ENCODE assay signal across 30 cellular contexts in genomic region chr5:154529282-154529681, GRCh38. TPM values are rescaled to one million over a fixed set of nuclear protein-coding genes. Genes with fewer than 3 reads are reported as not detected.
"Had no signal": no experiment of that assay in that cellular context is flagged by ENCODE, and none has a peak within 500 bp of the region (broad histone marks: within the 10 kb centered on the region; RNA-seq: fewer than 3 reads in every experiment).

No MANE protein-coding gene starts in this region.

- H3K9me3 ChIP-seq: suprapubic skin, testis, thoracic aorta, thyroid gland, tibial artery, tibial nerve, transverse colon, upper lobe of left lung, upper lobe of right lung, uterus, vagina had no signal

- H3K4me1 ChIP-seq: stomach, suprapubic skin, testis, thyroid gland, tibial artery, tibial nerve, transverse colon, upper lobe of left lung, upper lobe of right lung, uterus had no signal

- H3K4me3 ChIP-seq: stomach, suprapubic skin, testis, thoracic aorta, thyroid gland, tibial artery, tibial nerve, transverse colon, upper lobe of left lung, upper lobe of right lung, uterus, vagina had no signal

- FAIRE-seq: urothelium cell line had no signal

- H3K27ac ChIP-seq: stomach, suprapubic skin, testis, thoracic aorta, thyroid gland, tibial artery, tibial nerve, transverse colon, upper lobe of left lung, upper lobe of right lung, uterus, vagina had no signal

- ATAC-seq: stimulated activated effector memory CD8-positive, alpha-beta T cell treated with anti-CD3 and anti-CD28 coated beads, Interleukin-12 subunit alpha, Interleukin-12 subunit beta, amount 100 ng/mL, for 72 hours; stimulated activated memory B cell treated with anti-CD40 and anti-IgM and Interleukin-4, amounts not matched to agents 10 μg/mL and 1 μg/mL and 100 μg/mL, for 72 hours; stimulated activated naive B cell treated with anti-CD40 and anti-IgM and Interleukin-4, amounts not matched to agents 10 μg/mL and 1 μg/mL and 100 μg/mL, for 72 hours; stimulated activated naive CD8-positive, alpha-beta T cell treated with anti-CD3 and anti-CD28 coated beads, Interleukin-15, amount 100 ng/mL, for 72 hours; stimulated activated naive CD8-positive, alpha-beta T cell treated with anti-CD3 and anti-CD28 coated beads, Interleukin-15, Interleukin-2, amounts not matched to agents 100 U/mL and 50 U/mL, for 24 hours; upper lobe of right lung had no signal

- DNase-seq: stimulated activated CD4-positive, alpha-beta T cell treated with anti-CD3 and anti-CD28 coated beads, Interleukin-2, amount 100 ng/mL, for 48 hours; stimulated activated CD4-positive, alpha-beta T cell treated with anti-CD3 and anti-CD28 coated beads, Interleukin-4, amount 100 ng/mL, for 1 hour; stimulated activated CD4-positive, alpha-beta T cell treated with anti-CD3 and anti-CD28 coated beads, Interleukin-4, amount 100 ng/mL, for 24 hours; stimulated activated CD4-positive, alpha-beta T cell treated with anti-CD3 and anti-CD28 coated beads, Interleukin-4, amount 100 ng/mL, for 4 hours; stimulated activated CD8-positive, alpha-beta memory T cell treated with anti-CD3 and anti-CD28 coated beads, Interleukin-4, amount 100 ng/mL, for 48 hours; stimulated activated naive B cell treated with anti-CD40 and anti-IgM and Interleukin-4, amounts not matched to agents 10 μg/mL and 1 μg/mL and 100 μg/mL, for 72 hours; stimulated activated naive CD4-positive, alpha-beta T cell; stimulated activated naive CD4-positive, alpha-beta T cell treated with Interleukin-2 at 50 U/mL for 16 hours; stimulated activated naive CD8-positive, alpha-beta T cell treated with anti-CD3 and anti-CD28 coated beads, Interleukin-15, amount 100 ng/mL, for 72 hours; stimulated activated naive CD8-positive, alpha-beta T cell treated with anti-CD3 and anti-CD28 coated beads, Interleukin-15, Interleukin-2, amounts not matched to agents 100 U/mL and 50 U/mL, for 24 hours; stomach; substantia nigra; testis; thyroid gland; tibial artery; transverse colon; trophoblast cell; upper lobe of left lung; upper lobe of right lung; uterus had no signal

- H3K27me3 ChIP-seq: testis, thyroid gland, upper lobe of left lung, upper lobe of right lung, uterus, vagina had no signal

- H3K36me3 ChIP-seq: stomach, suprapubic skin, thoracic aorta, thyroid gland, tibial artery, tibial nerve, transverse colon, upper lobe of left lung, upper lobe of right lung, uterus, vagina had no signal

RNA-seq across cellular contexts. Expression of gene HAND1, which starts 51.3 kb away (rescaled TPM):
- total RNA-seq: subcutaneous adipose tissue, suprapubic skin, temporal lobe, testis, thoracic aorta, thyroid gland, tibial nerve, upper lobe of right lung, ureter, vagina had no signal
- polyA plus RNA-seq: stomach had no signal
